Comparison of ENCODE assay signal across 17 cellular contexts in the genomic region with DNA sequence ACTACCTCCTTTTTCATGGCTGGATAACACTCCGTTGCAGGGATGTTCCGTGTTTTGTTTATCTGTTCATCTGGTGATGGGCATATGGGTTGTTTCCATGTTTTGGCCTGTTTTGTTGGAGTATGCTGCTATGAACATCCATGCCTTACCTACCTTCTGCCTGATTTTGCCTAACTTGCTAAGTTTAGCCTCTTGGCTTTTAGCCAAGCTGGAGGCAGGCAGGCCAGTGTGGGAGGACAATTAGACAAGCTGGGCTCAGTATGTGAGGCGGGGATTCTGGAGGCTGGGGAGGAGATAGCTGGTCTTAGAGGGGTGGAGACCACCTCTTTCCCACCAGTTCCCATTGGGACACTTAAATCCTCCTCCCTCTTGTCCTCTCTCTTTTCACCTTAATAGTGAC.
DNase-seq lines count a peak whose midpoint lies in the region; ATAC-seq, FAIRE-seq and TF ChIP-seq lines count a peak whose summit lies in the region.
"Had no signal": no experiment of that assay in that cellular context is flagged by ENCODE, and none has a peak within 500 bp of the region (broad histone marks: within the 10 kb centered on the region; RNA-seq: fewer than 3 reads in every experiment).

No MANE protein-coding gene starts in this region.

- H3K4me3 Mint-ChIP-seq in mesothelial cell of epicardium (no peak overlapping the region), osteocyte (ENCODE audit: unreplicated experiment) (no peak overlapping the region)
- H3K4me3 Mint-ChIP-seq in CD4-positive, alpha-beta T cell = no peak overlapping the region
- H3K4me3 Mint-ChIP-seq: B cell; CD4-positive, alpha-beta memory T cell; H9; IgD-negative memory B cell had no signal

- H3K27me3 ChIP-seq in cardiac muscle cell = no peaks in the 10 kb centered on the region
- peaks cover 1% of the 10 kb centered on the region for H3K27me3 ChIP-seq in CD4-positive, alpha-beta T cell (ENCODE audit: control insufficient read depth, insufficient read depth, low read length)

- FAIRE-seq in HTR-8/SVneo (lab: Jason Lieb, UNC) = no peak
- FAIRE-seq: D721Med had no signal

- H3K4me1 ChIP-seq in cardiac muscle cell (ENCODE audit: low read depth) = no peaks in the 10 kb centered on the region

- peaks cover 22% of the 10 kb centered on the region for H3K4me1 Mint-ChIP-seq in mesothelial cell of epicardium
- no peaks in the 10 kb centered on the region for H3K4me1 Mint-ChIP-seq in CD4-positive, alpha-beta T cell (ENCODE audit: low read depth)
- peaks cover 3% of the 10 kb centered on the region for H3K4me1 Mint-ChIP-seq in osteocyte (ENCODE audit: unreplicated experiment)
- H3K4me1 Mint-ChIP-seq: B cell; CD4-positive, alpha-beta memory T cell; IgD-negative memory B cell had no signal

- ATAC-seq in Right ventricle myocardium inferior (no peak), GM18858 (IDR thresholded peaks at IDR 0.05; ENCODE audit: unreplicated experiment) (no peak)
- ATAC-seq in CD4-positive, alpha-beta T cell (ENCODE audit: poor library complexity) = no peak

- H3K36me3 Mint-ChIP-seq in mesothelial cell of epicardium (no peaks in the 10 kb centered on the region), osteocyte (ENCODE audit: unreplicated experiment) (no peaks in the 10 kb centered on the region)
- no peaks in the 10 kb centered on the region for H3K36me3 Mint-ChIP-seq in CD4-positive, alpha-beta T cell (ENCODE audit: low read depth)
- H3K36me3 Mint-ChIP-seq: CD4-positive, alpha-beta memory T cell; IgD-negative memory B cell had no signal

- POLR2A ChIA-PET in CD4-positive, alpha-beta T cell (lab: Charles Lee) = no interaction called here

- DNase-seq in cardiac muscle cell (ENCODE audit: low read depth in 1 of 2, low spot score in 1 of 2) (peak; percentile 32 to 39), Right ventricle myocardium inferior (ENCODE audit: missing footprints) (no peak), RPMI8226 (peak; percentile 16), mesothelial cell of epicardium (ENCODE audit: low spot score in 2 of 2, unreplicated experiment in 2 of 2) (no peak), HTR-8/SVneo (ENCODE audit: insufficient read length, low spot score) (no peak), osteocyte (ENCODE audit: extremely low spot score, unreplicated experiment) (no peak)
- no peak for DNase-seq in CD4-positive, alpha-beta T cell
- DNase-seq: ACHN; C1 segment of cervical spinal cord; CD4-positive, alpha-beta memory T cell; DMS53; GM23248; H9 had no signal

- no peak overlapping the region for H3K27ac ChIP-seq in cardiac muscle cell
- no peak overlapping the region for H3K27ac ChIP-seq in CD4-positive, alpha-beta T cell (ENCODE audit: low read depth, low read length)
- H3K27ac ChIP-seq: GM23248 had no signal

- H3K36me3 ChIP-seq in cardiac muscle cell = no peaks in the 10 kb centered on the region

- no peaks in the 10 kb centered on the region for H3K9me3 ChIP-seq in cardiac muscle cell (ENCODE audit: low read depth)
- no peaks in the 10 kb centered on the region for H3K9me3 ChIP-seq in CD4-positive, alpha-beta T cell (ENCODE audit: control insufficient read depth, low read length)

- TF ChIP-seq CTCF in cardiac muscle cell (IDR thresholded peaks at IDR 0.05; ENCODE audit: low read depth, low read length) (no peak), mesothelial cell of epicardium (IDR thresholded peaks at IDR 0.05; ENCODE audit: unreplicated experiment) (no peak), osteocyte (IDR thresholded peaks at IDR 0.05) (no peak)
- no peak for TF ChIP-seq CTCF in CD4-positive, alpha-beta T cell (IDR thresholded peaks at IDR 0.05)

- no peak overlapping the region for H3K4me3 ChIP-seq in cardiac muscle cell
- H3K4me3 ChIP-seq: GM23248 had no signal

- CTCF ChIA-PET in CD4-positive, alpha-beta T cell (lab: Charles Lee) = no interaction called here

- intact Hi-C loops in Right ventricle myocardium inferior (cut with DNase I) = no loop called here
- intact Hi-C loops in CD4-positive, alpha-beta T cell (cut with DNase I, micrococcal nuclease) = no loop called here

- H3K9me3 Mint-ChIP-seq in mesothelial cell of epicardium (no peaks in the 10 kb centered on the region), osteocyte (ENCODE audit: unreplicated experiment) (no peaks in the 10 kb centered on the region)
- H3K9me3 Mint-ChIP-seq in CD4-positive, alpha-beta T cell = no peaks in the 10 kb centered on the region
- H3K9me3 Mint-ChIP-seq: H9 had no signal

- H3K27ac Mint-ChIP-seq in mesothelial cell of epicardium (peak overlapping the region; percentile 28), osteocyte (ENCODE audit: unreplicated experiment) (no peak overlapping the region)
- H3K27ac Mint-ChIP-seq in CD4-positive, alpha-beta T cell = no peak overlapping the region
- H3K27ac Mint-ChIP-seq: B cell; CD4-positive, alpha-beta memory T cell had no signal

- peaks cover 2% of the 10 kb centered on the region for H3K27me3 Mint-ChIP-seq in mesothelial cell of epicardium (ENCODE audit: low read depth)
- H3K27me3 Mint-ChIP-seq in CD4-positive, alpha-beta T cell = peaks cover 4% of the 10 kb centered on the region
- H3K27me3 Mint-ChIP-seq in osteocyte (ENCODE audit: unreplicated experiment) = peaks cover 30% of the 10 kb centered on the region

Comparison
In these comparisons a context has a peak if more than half of its experiments do, and no peak if none do; other contexts are left out.
1. DNase-seq: peak in cardiac muscle cell (2 of 2) and RPMI8226 (single experiment); none in Right ventricle myocardium inferior (single experiment), mesothelial cell of epicardium (0 of 2), CD4-positive, alpha-beta T cell (0 of 10), HTR-8/SVneo (single experiment) and osteocyte (single experiment).